Comparison of ENCODE assay signal across 13 cellular contexts in genomic region chr4:113575391-113575790, GRCh38.
DNase-seq lines count a peak whose midpoint lies in the region; ATAC-seq and TF ChIP-seq lines count a peak whose summit lies in the region.
"Had no signal": no experiment of that assay in that cellular context is flagged by ENCODE, and none has a peak within 500 bp of the region (broad histone marks: within the 10 kb centered on the region; RNA-seq: fewer than 3 reads in every experiment).

No MANE protein-coding gene starts in this region.

- DNase-seq in choroid plexus epithelial cell (ENCODE audit: low read depth) (peak; percentile 91), RPMI8226 (no peak), Kasumi-1 (lab: John Stamatoyannopoulos, UW) (no peak)
- no peak for DNase-seq in naive thymus-derived CD4-positive, alpha-beta T cell
- no peak for DNase-seq in stimulated activated CD4-positive, alpha-beta T cell treated with anti-CD3 and anti-CD28 coated beads, Interleukin-15, amount 100 ng/mL, for 24 hours
- DNase-seq: activated CD4-positive, alpha-beta T cell treated with anti-CD3 and anti-CD28 coated beads, Interleukin-2, amount 50 U/mL, for 1 hour; activated naive CD4-positive, alpha-beta T cell treated with anti-CD3 and anti-CD28 coated beads, Interleukin-2, amount 10 ng/mL, durations not matched to agents 7 days and 5 days; NCI-H526 treated with DMSO at 0.1 percent for 48 hours; stimulated activated CD4-positive, alpha-beta T cell treated with anti-CD3 and anti-CD28 coated beads, Interleukin-4, amount 100 ng/mL, for 4 hours had no signal

- no peak overlapping the region for H3K9ac ChIP-seq in Loucy (ENCODE audit: low read depth, low read length, poor library complexity, severe bottlenecking)

- H3K79me2 ChIP-seq in DOHH2 (ENCODE audit: control insufficient read depth, low read length) (peaks cover 99% of the 10 kb centered on the region), Loucy (ENCODE audit: insufficient read depth, low read length) (no peaks in the 10 kb centered on the region)

- peak overlapping the region; percentile 74 for H3K4me2 ChIP-seq in DOHH2 (ENCODE audit: low read length)
- H3K4me2 ChIP-seq in Loucy (ENCODE audit: low read depth, low read length, poor library complexity, severe bottlenecking): peak overlapping the region; percentile 45

- H4K20me1 ChIP-seq in DOHH2 (ENCODE audit: control insufficient read depth, insufficient read depth, low read depth, low read length) (no peaks in the 10 kb centered on the region), Loucy (ENCODE audit: insufficient read depth, low read length, poor library complexity, severe bottlenecking) (no peaks in the 10 kb centered on the region)

- intact Hi-C loops in naive thymus-derived CD4-positive, alpha-beta T cell (cut with micrococcal nuclease): loop anchor here in 1 of 2 donors (1.0 kb wide), 1 partner anchor 9 kb away; no protein-coding TSS in a partner anchor

- H3K4me3 ChIP-seq in DOHH2 (ENCODE audit: low read length) (peak overlapping the region; percentile 45), Loucy (ENCODE audit: low read length, poor library complexity, severe bottlenecking) (no peak overlapping the region), choroid plexus epithelial cell (ENCODE audit: low read depth, low read length) (no peak overlapping the region)
- H3K4me3 ChIP-seq in naive thymus-derived CD4-positive, alpha-beta T cell (ENCODE audit: low read length): no peak overlapping the region
- H3K4me3 ChIP-seq: HAP-1 had no signal

- H3K27me3 Mint-ChIP-seq in naive thymus-derived CD4-positive, alpha-beta T cell: no peaks in the 10 kb centered on the region
- H3K27me3 Mint-ChIP-seq: activated naive CD4-positive, alpha-beta T cell treated with anti-CD3 and anti-CD28 coated beads, Interleukin-2, amount 10 ng/mL, durations not matched to agents 7 days and 5 days had no signal

- H3K4me3 Mint-ChIP-seq in naive thymus-derived CD4-positive, alpha-beta T cell: peak overlapping the region in 4 of 10 donors; percentile 2 to 44 (median 14)
- H3K4me3 Mint-ChIP-seq: activated naive CD4-positive, alpha-beta T cell treated with anti-CD3 and anti-CD28 coated beads, Interleukin-2, amount 10 ng/mL, durations not matched to agents 7 days and 5 days had no signal

- no peak for TF ChIP-seq CTCF in DOHH2 (IDR thresholded peaks at IDR 0.05; ENCODE audit: low read depth, low read length, poor library complexity, severe bottlenecking)
- TF ChIP-seq CTCF in Loucy (conservative IDR thresholded peaks at IDR 0.05; ENCODE audit: low read length): no peak
- no peak for TF ChIP-seq CTCF in choroid plexus epithelial cell (conservative IDR thresholded peaks at IDR 0.05; ENCODE audit: low read depth, low read length)

- POLR2A ChIA-PET in naive thymus-derived CD4-positive, alpha-beta T cell (lab: Charles Lee): no interaction called here

- no peaks in the 10 kb centered on the region for H3K9me2 ChIP-seq in DOHH2 (replicated peaks; ENCODE audit: control insufficient read depth, low read length)
- H3K9me2 ChIP-seq in Loucy (replicated peaks; ENCODE audit: low read depth, low read length): no peaks in the 10 kb centered on the region

- H3K36me3 Mint-ChIP-seq in naive thymus-derived CD4-positive, alpha-beta T cell: peaks cover 5 to 28% (median 16%) of the 10 kb centered on the region in 5 donors

- peaks cover 0 to 11% (median 6%) of the 10 kb centered on the region in 11 donors for H3K9me3 Mint-ChIP-seq in naive thymus-derived CD4-positive, alpha-beta T cell

- peaks cover 100% of the 10 kb centered on the region for H3K4me1 ChIP-seq in DOHH2 (ENCODE audit: control insufficient read depth, low read length)
- peaks cover 51% of the 10 kb centered on the region for H3K4me1 ChIP-seq in Loucy (ENCODE audit: insufficient read depth, low read length, poor library complexity, severe bottlenecking)
- peaks cover 0 to 33% of the 10 kb centered on the region in 2 donors for H3K4me1 ChIP-seq in naive thymus-derived CD4-positive, alpha-beta T cell (ENCODE audit: control insufficient read depth in 2 of 2, insufficient read depth in 2 of 2, low read length in 2 of 2)

- no peak overlapping the region for H2AFZ ChIP-seq in Loucy (ENCODE audit: low read length)

- H3K27ac Mint-ChIP-seq in naive thymus-derived CD4-positive, alpha-beta T cell: peak overlapping the region in 5 of 9 donors; percentile 1 to 56 (median 46)
- H3K27ac Mint-ChIP-seq: activated naive CD4-positive, alpha-beta T cell treated with anti-CD3 and anti-CD28 coated beads, Interleukin-2, amount 10 ng/mL, durations not matched to agents 7 days and 5 days had no signal

- H3K9me3 ChIP-seq in DOHH2 (ENCODE audit: control insufficient read depth, insufficient read depth, low read length) (no peaks in the 10 kb centered on the region), Loucy (ENCODE audit: insufficient read depth, low read depth, low read length) (0 out of 2 replicates have a peak, but pooled peaks cover 4% of the 10 kb centered on the region)
- no peaks in the 10 kb centered on the region for H3K9me3 ChIP-seq in naive thymus-derived CD4-positive, alpha-beta T cell (ENCODE audit: control insufficient read depth in 2 of 3, low read length in 3 of 3)
- H3K9me3 ChIP-seq: HAP-1 had no signal

- H3K36me3 ChIP-seq in DOHH2 (ENCODE audit: control insufficient read depth, low read length) (peaks cover 30% of the 10 kb centered on the region), Loucy (ENCODE audit: insufficient read depth, low read length) (no peaks in the 10 kb centered on the region)
- H3K36me3 ChIP-seq in naive thymus-derived CD4-positive, alpha-beta T cell (ENCODE audit: control insufficient read depth in 2 of 3, insufficient read depth in 3 of 3, low read length in 3 of 3): no peaks in the 10 kb centered on the region
- H3K36me3 ChIP-seq: HAP-1 had no signal

- no peak for ATAC-seq in naive thymus-derived CD4-positive, alpha-beta T cell
- no peak for ATAC-seq in HG03432 (IDR thresholded peaks at IDR 0.05; ENCODE audit: unreplicated experiment)

- H3K27me3 ChIP-seq in DOHH2 (ENCODE audit: control insufficient read depth, low read length) (no peaks in the 10 kb centered on the region), Loucy (ENCODE audit: insufficient read depth, low read length, poor library complexity, severe bottlenecking) (no peaks in the 10 kb centered on the region)
- no peaks in the 10 kb centered on the region for H3K27me3 ChIP-seq in naive thymus-derived CD4-positive, alpha-beta T cell (ENCODE audit: control insufficient read depth in 2 of 2, insufficient read depth in 2 of 2, low read length in 2 of 2)

- CTCF ChIA-PET in naive thymus-derived CD4-positive, alpha-beta T cell (lab: Charles Lee): no interaction called here

- H3K4me1 Mint-ChIP-seq in naive thymus-derived CD4-positive, alpha-beta T cell: peaks cover 42 to 82% (median 73%) of the 10 kb centered on the region in 7 donors

- peaks cover 69% of the 10 kb centered on the region for H3F3A ChIP-seq in DOHH2 (ENCODE audit: control insufficient read depth, insufficient read depth)
- 0 out of 2 replicates have a peak, but pooled peaks cover 4% of the 10 kb centered on the region for H3F3A ChIP-seq in Loucy (ENCODE audit: low read depth)

- H3K27ac ChIP-seq in DOHH2 (ENCODE audit: low read depth, low read length): peak overlapping the region; percentile 98
- H3K27ac ChIP-seq in naive thymus-derived CD4-positive, alpha-beta T cell (ENCODE audit: low read depth, low read length): no peak overlapping the region
